In genomic region chr1:229222081-229222480, GRCh38 we compare ENCODE assay signal across 15 cellular contexts. TPM values are rescaled to one million over a fixed set of nuclear protein-coding genes. Genes with fewer than 3 reads are reported as not detected.
A peak's percentile ranks its signal among the peaks of the same experiment; 100 is the strongest.
DNase-seq lines count a peak whose midpoint lies in the region; ATAC-seq and TF ChIP-seq lines count a peak whose summit lies in the region.
"Had no signal": no experiment of that assay in that cellular context is flagged by ENCODE, and none has a peak within 500 bp of the region (broad histone marks: within the 10 kb centered on the region; RNA-seq: fewer than 3 reads in every experiment).

No MANE protein-coding gene starts in this region.

- H3K4me3 ChIP-seq in breast epithelium: no peak overlapping the region
- H3K4me3 ChIP-seq in muscle layer of duodenum (ENCODE audit: low read depth in 1 of 2, low read length in 2 of 2): no peak overlapping the region
- no peak overlapping the region for H3K4me3 ChIP-seq in transverse colon
- H3K4me3 ChIP-seq: K562 had no signal

- peaks cover 22% of the 10 kb centered on the region for H3K4me1 Mint-ChIP-seq in MCF 10A (ENCODE audit: insufficient read depth, unreplicated experiment)
- no peaks in the 10 kb centered on the region for H3K4me1 Mint-ChIP-seq in stimulated activated naive CD8-positive, alpha-beta T cell treated with anti-CD3 and anti-CD28 coated beads, Interleukin-15, amount 100 ng/mL, for 72 hours

- BruUV-seq in MCF 10A (replicated peaks; lab: Mats Ljungman, UMichigan): no TSS peak

- H3K27me3 ChIP-seq in breast epithelium (no peaks in the 10 kb centered on the region), muscle layer of duodenum (ENCODE audit: low read depth, low read length) (no peaks in the 10 kb centered on the region), transverse colon (no peaks in the 10 kb centered on the region)

- H3K36me3 ChIP-seq in breast epithelium (no peaks in the 10 kb centered on the region), muscle layer of duodenum (ENCODE audit: control insufficient read depth in 1 of 2, insufficient read depth in 2 of 2, low read length in 2 of 2) (no peaks in the 10 kb centered on the region), transverse colon (no peaks in the 10 kb centered on the region)

- H3K36me3 Mint-ChIP-seq in MCF 10A (ENCODE audit: insufficient read depth, unreplicated experiment): no peaks in the 10 kb centered on the region
- H3K36me3 Mint-ChIP-seq: CD8-positive, alpha-beta memory T cell had no signal

- no peak overlapping the region for H3K4me3 Mint-ChIP-seq in MCF 10A (ENCODE audit: unreplicated experiment)
- H3K4me3 Mint-ChIP-seq in stimulated activated naive CD8-positive, alpha-beta T cell treated with anti-CD3 and anti-CD28 coated beads, Interleukin-15, amount 100 ng/mL, for 72 hours: no peak overlapping the region
- H3K4me3 Mint-ChIP-seq: CD8-positive, alpha-beta memory T cell had no signal

- CTCF ChIA-PET in MCF 10A (lab: Yijun Ruan, JAX): interaction anchor here (0.6 to 2.6 kb wide), 9 partner anchors 10 to 927 kb away, joined by 3 to 12 read pairs (median 3); partner anchors contain the start of gene RHOU

- no peak for TF ChIP-seq POLR2A in breast epithelium (IDR thresholded peaks at IDR 0.05)
- no peak for TF ChIP-seq POLR2A in transverse colon (IDR thresholded peaks at IDR 0.05)

- H3K9me3 Mint-ChIP-seq in MCF 10A (ENCODE audit: unreplicated experiment): no peaks in the 10 kb centered on the region
- no peaks in the 10 kb centered on the region for H3K9me3 Mint-ChIP-seq in stimulated activated naive CD8-positive, alpha-beta T cell treated with anti-CD3 and anti-CD28 coated beads, Interleukin-15, amount 100 ng/mL, for 72 hours
- H3K9me3 Mint-ChIP-seq: CD8-positive, alpha-beta memory T cell had no signal

- H3K9me3 ChIP-seq in breast epithelium (no peaks in the 10 kb centered on the region), muscle layer of duodenum (ENCODE audit: control insufficient read depth in 1 of 2, low read length in 2 of 2) (no peaks in the 10 kb centered on the region), transverse colon (no peaks in the 10 kb centered on the region)

- in situ Hi-C loops in transverse colon (cut with MboI; ENCODE audit: low pct_ligation_motif_present in 1 of 4, low pct_unique_long_range_greater_than_20kb in 1 of 4, low sequenced_read_pairs in 3 of 4): loop anchor here in 1 of 4 donors (10.0 kb wide), 1 partner anchor 487 kb away; the partner anchor contains the start of gene RHOU

- TF ChIP-seq CTCF in breast epithelium (IDR thresholded peaks at IDR 0.05) (no peak), MCF 10A (IDR thresholded peaks at IDR 0.05; ENCODE audit: unreplicated experiment) (no peak), transverse colon (IDR thresholded peaks at IDR 0.05) (no peak)

- DNase-seq in breast epithelium (ENCODE audit: low spot score in 2 of 2): no peak
- no peak for DNase-seq in MCF 10A (ENCODE audit: unreplicated experiment)
- DNase-seq in epithelial cell of prostate (ENCODE audit: low read depth, low spot score): no peak
- no peak for DNase-seq in transverse colon
- no peak for DNase-seq in stimulated activated naive CD8-positive, alpha-beta T cell treated with anti-CD3 and anti-CD28 coated beads, Interleukin-15, amount 100 ng/mL, for 72 hours
- no peak for DNase-seq in DMS153 (lab: John Stamatoyannopoulos, UW)
- DNase-seq: 8988T; C1 segment of cervical spinal cord; CD8-positive, alpha-beta memory T cell; MM.1S; NCI-H187 treated with DMSO at 0.1 percent for 48 hours; SIG-M5 had no signal

- TF ChIP-seq EP300 in transverse colon (IDR thresholded peaks at IDR 0.05; ENCODE audit: low read depth): no peak

- POLR2A ChIA-PET in MCF 10A (lab: Yijun Ruan, JAX): interaction anchor here (0.6 to 4.6 kb wide), 18 partner anchors 8 to 574 kb away, joined by 3 to 46 read pairs (median 4); no protein-coding TSS in a partner anchor

- H3K27ac Mint-ChIP-seq in MCF 10A (ENCODE audit: low read depth, unreplicated experiment): no peak overlapping the region
- H3K27ac Mint-ChIP-seq in stimulated activated naive CD8-positive, alpha-beta T cell treated with anti-CD3 and anti-CD28 coated beads, Interleukin-15, amount 100 ng/mL, for 72 hours: no peak overlapping the region
- H3K27ac Mint-ChIP-seq: CD8-positive, alpha-beta memory T cell had no signal

- H3K4me1 ChIP-seq in breast epithelium: peaks cover 0 to 16% of the 10 kb centered on the region in 2 donors
- H3K4me1 ChIP-seq in muscle layer of duodenum (ENCODE audit: control insufficient read depth in 1 of 2, insufficient read depth in 2 of 2, low read length in 2 of 2): peaks cover 7 to 9% of the 10 kb centered on the region in 2 donors
- H3K4me1 ChIP-seq in transverse colon: peaks cover 0 to 25% (median 16%) of the 10 kb centered on the region in 4 donors

- 91 to 93% methylated on average over 3 of the region's 3 CpGs for WGBS in transverse colon (ENCODE audit: low coverage in 1 of 2), 2 donors

- H3K27me3 Mint-ChIP-seq in MCF 10A (ENCODE audit: insufficient read depth, unreplicated experiment): peaks cover 8% of the 10 kb centered on the region
- H3K27me3 Mint-ChIP-seq in stimulated activated naive CD8-positive, alpha-beta T cell treated with anti-CD3 and anti-CD28 coated beads, Interleukin-15, amount 100 ng/mL, for 72 hours: no peaks in the 10 kb centered on the region
- H3K27me3 Mint-ChIP-seq: CD8-positive, alpha-beta memory T cell had no signal

- H3K27ac ChIP-seq in breast epithelium: peak overlapping the region; percentile 89 to 91
- H3K27ac ChIP-seq in epithelial cell of prostate: peak overlapping the region; percentile 31
- H3K27ac ChIP-seq in muscle layer of duodenum (ENCODE audit: low read length): peak overlapping the region; percentile 43
- peak overlapping the region; percentile 68 to 81 (median 79) for H3K27ac ChIP-seq in transverse colon

- ATAC-seq in stimulated activated naive CD8-positive, alpha-beta T cell treated with anti-CD3 and anti-CD28 coated beads, Interleukin-15, amount 100 ng/mL, for 72 hours: no peak
- ATAC-seq in HG02588 (IDR thresholded peaks at IDR 0.05; ENCODE audit: unreplicated experiment): no peak
- ATAC-seq: K562 had no signal

- intact Hi-C loops in breast epithelium (cut with DNase I; ENCODE audit: low total_unique reads) (no loop called here), MCF 10A (cut with micrococcal nuclease) (loop anchor here (10.0 kb wide), 1 partner anchor 387 kb away; no protein-coding TSS in a partner anchor), transverse colon (cut with DNase I; ENCODE audit: low total_unique reads) (no loop called here)

RNA-seq across cellular contexts. Expression of gene RAB4A, which starts 48.8 kb away (rescaled TPM):
- total RNA-seq in breast epithelium (10 to 100 TPM; 27.5 to 47.8 (median 42.1) TPM), MCF 10A (2022) (87.4 and 88.6 TPM in 2 replicates), transverse colon (10 to 100 TPM in 3 of 4 donors, 1 to 10 TPM in 1; 7.4 to 56.9 (median 28.0) TPM)

Comparison
In these comparisons a context has a peak if more than half of its experiments do, and no peak if none do; other contexts are left out.
1. H3K27ac ChIP-seq: peak in every context shown above with its lines; median percentile 90 in breast epithelium; 79 in transverse colon; 43 in muscle layer of duodenum; 31 in epithelial cell of prostate.